Comparison of ENCODE assay signal across 8 cellular contexts in genomic region chr1:1906185-1907097, GRCh38. TPM values are rescaled to one million over a fixed set of nuclear protein-coding genes. Genes with fewer than 3 reads are reported as not detected.
A peak's percentile ranks its signal among the peaks of the same experiment; 100 is the strongest.
DNase-seq lines count a peak whose midpoint lies in the region; ATAC-seq and TF ChIP-seq lines count a peak whose summit lies in the region.

No MANE protein-coding gene starts in this region.

- intact Hi-C loops in thyroid gland (cut with DNase I): loop anchor here (5.0 kb wide), 1 partner anchor 149 kb away; no protein-coding TSS in a partner anchor

- no peaks in the 10 kb centered on the region for H3K9me2 ChIP-seq in Karpas-422 (replicated peaks; ENCODE audit: insufficient read depth, low read length)

- H4K20me1 ChIP-seq in Karpas-422 (ENCODE audit: insufficient read depth, low read depth, low read length): no peaks in the 10 kb centered on the region

- peak overlapping the region; percentile 50 for H3K9ac ChIP-seq in Karpas-422 (ENCODE audit: low read length)

- 0 out of 2 replicates have a peak, but pooled peaks cover 5% of the 10 kb centered on the region for H3K79me2 ChIP-seq in Karpas-422 (ENCODE audit: low read length)

- H2AFZ ChIP-seq in Karpas-422 (ENCODE audit: low read length): no peak overlapping the region

- H3K36me3 ChIP-seq in Karpas-422 (ENCODE audit: insufficient read depth, low read length): no peaks in the 10 kb centered on the region
- no peaks in the 10 kb centered on the region for H3K36me3 ChIP-seq in SJCRH30
- H3K36me3 ChIP-seq in thyroid gland: no peaks in the 10 kb centered on the region

- peak overlapping the region; percentile 96 for H3K4me2 ChIP-seq in Karpas-422 (ENCODE audit: low read depth, low read length, poor library complexity, severe bottlenecking)

- peak; percentile 87 for DNase-seq in DMS 273 (lab: John Stamatoyannopoulos, UW; ENCODE audit: unreplicated experiment)
- DNase-seq in Karpas-422: peak; percentile 87
- peak; percentile 89 to 94 for DNase-seq in SJCRH30
- DNase-seq in activated gamma-delta T cell treated with anti-CD3 and anti-CD28 coated beads, Interleukin-2, amount 50 U/mL, for 16 hours (ENCODE audit: low read depth): peak; percentile 55
- DNase-seq in foreskin melanocyte: peak; percentile 70
- peak; percentile 70 for DNase-seq in omental fat pad (ENCODE audit: low spot score)
- DNase-seq in thyroid gland: peak; percentile 86 to 87

- H3K9me3 ChIP-seq in Karpas-422 (ENCODE audit: low read length) (peaks cover 4% of the 10 kb centered on the region; the same call in 1 of the 2 replicates), SJCRH30 (replicated peaks) (no peaks in the 10 kb centered on the region), thyroid gland (no peaks in the 10 kb centered on the region)

- TF ChIP-seq CTCF in omental fat pad (IDR thresholded peaks at IDR 0.05) (peak in 2 of 3 donors; percentile 14 to 23), thyroid gland (IDR thresholded peaks at IDR 0.05) (peak; percentile 71 to 98 (median 92))

- H3K4me3 ChIP-seq in Karpas-422 (ENCODE audit: low read length) (no peak overlapping the region), SJCRH30 (no peak overlapping the region), thyroid gland (replicated peaks in 1 of 3) (no peak overlapping the region)

- peak; percentile 63 for ATAC-seq in omental fat pad (ENCODE audit: low FRiP score)
- ATAC-seq in HG03175 (IDR thresholded peaks at IDR 0.05; ENCODE audit: unreplicated experiment): no peak

- H3K4me1 ChIP-seq in Karpas-422 (ENCODE audit: low read length): peaks cover 34% of the 10 kb centered on the region
- peaks cover 12% of the 10 kb centered on the region for H3K4me1 ChIP-seq in SJCRH30
- peaks cover 12 to 19% of the 10 kb centered on the region in 2 donors for H3K4me1 ChIP-seq in thyroid gland

- TF ChIP-seq POLR2A in thyroid gland (IDR thresholded peaks at IDR 0.05): no peak

- H3K27ac ChIP-seq in Karpas-422 (ENCODE audit: low read length) (peak overlapping the region; percentile 83), SJCRH30 (no peak overlapping the region), thyroid gland (peak overlapping the region in 1 of 3 donors; percentile 5)

- H3K27me3 ChIP-seq in Karpas-422 (ENCODE audit: low read length): no peaks in the 10 kb centered on the region
- H3K27me3 ChIP-seq in SJCRH30: no peaks in the 10 kb centered on the region
- no peaks in the 10 kb centered on the region for H3K27me3 ChIP-seq in thyroid gland

- WGBS in thyroid gland, 2 donors: 17 to 22% methylated on average over 9 to 14 of the region's 15 CpGs

RNA-seq across cellular contexts. Expression of gene CALML6, which starts 8.6 kb away (rescaled TPM):
- 0.32 TPM in 1 of 2 replicates, not detected in the other for total RNA-seq in Karpas-422 (2014; rRNA removed; shearing (Covaris generic); ENCODE audit: low replicate concordance)
- 0.12 and 0.20 TPM in 2 replicates for total RNA-seq in SJCRH30 (2014; rRNA removed; shearing (Covaris generic))
- total RNA-seq in omental fat pad: not detected
- under 1 TPM in 1 of 4 donors, not detected in 3; 0.13 TPM for total RNA-seq in thyroid gland

RNA-seq across cellular contexts. Expression of gene TMEM52, which starts 12.6 kb away (rescaled TPM):
- total RNA-seq in Karpas-422 (2014; rRNA removed; shearing (Covaris generic); ENCODE audit: low replicate concordance): not detected in 2 replicates
- 0.61 and 1.0 TPM in 2 replicates for total RNA-seq in SJCRH30 (2014; rRNA removed; shearing (Covaris generic))
- total RNA-seq in omental fat pad: 1 to 10 TPM in 3 of 4 donors, under 1 TPM in 1; 0.74 to 5.7 (median 3.5) TPM
- not detected for total RNA-seq in thyroid gland

RNA-seq across cellular contexts. Expression of gene GNB1, which starts 15.6 kb away (rescaled TPM):
- total RNA-seq in Karpas-422 (2014; rRNA removed; shearing (Covaris generic); ENCODE audit: low replicate concordance): 65.7 and 93.7 TPM in 2 replicates
- 167 and 184 TPM in 2 replicates for total RNA-seq in SJCRH30 (2014; rRNA removed; shearing (Covaris generic))
- total RNA-seq in omental fat pad (100 to 1,000 TPM; 104 to 175 (median 152) TPM), thyroid gland (100 to 1,000 TPM; 154 to 200 (median 174) TPM)
